In the genomic region with DNA sequence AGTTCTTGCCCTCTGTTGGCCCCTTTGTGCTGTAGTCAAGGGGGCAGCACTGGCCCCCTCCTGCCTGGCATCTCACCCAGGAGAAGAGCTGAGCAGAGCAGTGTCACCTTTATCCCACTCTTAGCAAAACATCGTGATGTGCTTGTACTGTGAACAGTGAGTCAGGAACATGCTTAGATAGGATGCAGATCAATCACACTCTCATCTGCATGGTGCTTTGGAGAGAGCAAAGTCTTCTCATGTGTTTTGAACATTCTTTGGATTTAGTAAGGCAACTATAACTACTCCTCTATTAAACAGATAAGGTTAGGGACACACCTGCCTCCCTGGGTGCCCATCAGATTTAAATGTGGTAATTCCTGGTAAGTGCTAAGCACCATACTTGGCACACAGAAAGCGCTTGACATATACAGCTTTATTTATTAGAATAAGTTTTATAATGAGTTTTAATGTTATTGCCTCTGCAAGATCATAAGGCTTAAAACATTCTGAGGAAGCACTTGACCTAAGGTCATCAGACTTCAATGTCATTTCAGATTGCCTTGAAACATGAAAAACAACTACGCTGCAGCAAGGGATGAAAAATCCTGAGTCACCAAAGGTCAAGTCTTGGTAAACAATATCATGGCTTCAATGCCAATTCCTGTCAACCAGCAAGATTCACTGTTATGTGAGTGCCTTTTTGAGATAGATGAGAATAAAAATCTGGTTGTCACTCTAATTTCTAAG, we compare ENCODE assay signal across 12 cellular contexts.
DNase-seq lines count a peak whose midpoint lies in the region; ATAC-seq and TF ChIP-seq lines count a peak whose summit lies in the region.
"Had no signal": no experiment of that assay in that cellular context is flagged by ENCODE, and none has a peak within 500 bp of the region (broad histone marks: within the 10 kb centered on the region; RNA-seq: fewer than 3 reads in every experiment).

No MANE protein-coding gene starts in this region.

- no peak overlapping the region for H3K27ac Mint-ChIP-seq in GM23338
- no peak overlapping the region for H3K27ac Mint-ChIP-seq in neural progenitor cell

- H3K36me3 ChIP-seq in ACC112 (ENCODE audit: insufficient read depth, low read length) (no peaks in the 10 kb centered on the region), GM23338 (ENCODE audit: insufficient read depth) (no peaks in the 10 kb centered on the region), body of pancreas (replicated peaks in 1 of 2; ENCODE audit: insufficient read depth in 1 of 2, low read depth in 2 of 2) (no peaks in the 10 kb centered on the region), mesodermal cell (ENCODE audit: control insufficient read depth, insufficient read depth, low read length) (no peaks in the 10 kb centered on the region), neural progenitor cell (no peaks in the 10 kb centered on the region)
- H3K36me3 ChIP-seq: MG63, neutrophil had no signal

- H3K36me3 Mint-ChIP-seq in GM23338 (ENCODE audit: low read depth): no peaks in the 10 kb centered on the region
- H3K36me3 Mint-ChIP-seq in neural progenitor cell: no peaks in the 10 kb centered on the region
- H3K36me3 Mint-ChIP-seq: CD4-positive, CD25-positive, alpha-beta regulatory T cell had no signal

- H3F3A ChIP-seq in GM23338 (replicated peaks; ENCODE audit: low read depth) (no peaks in the 10 kb centered on the region), neural progenitor cell (ENCODE audit: low read depth) (no peaks in the 10 kb centered on the region)

- H3K79me2 ChIP-seq in ACC112 (ENCODE audit: control insufficient read depth, insufficient read depth, low read length, unreplicated experiment) (no peaks in the 10 kb centered on the region), GM23338 (replicated peaks; ENCODE audit: insufficient read depth) (no peaks in the 10 kb centered on the region), neural progenitor cell (ENCODE audit: low read depth) (no peaks in the 10 kb centered on the region)

- H3K9me3 Mint-ChIP-seq in GM23338 (no peaks in the 10 kb centered on the region), neural progenitor cell (no peaks in the 10 kb centered on the region)

- H3K4me1 ChIP-seq in ACC112 (ENCODE audit: control insufficient read depth, insufficient read depth, low read length, unreplicated experiment): peaks cover 27% of the 10 kb centered on the region
- H3K4me1 ChIP-seq in GM23338 (ENCODE audit: insufficient read depth): no peaks in the 10 kb centered on the region
- H3K4me1 ChIP-seq in body of pancreas: peaks cover 37% of the 10 kb centered on the region
- H3K4me1 ChIP-seq in mesodermal cell (ENCODE audit: control insufficient read depth, insufficient read depth, low read length, poor library complexity, severe bottlenecking): no peaks in the 10 kb centered on the region
- no peaks in the 10 kb centered on the region for H3K4me1 ChIP-seq in neural progenitor cell

- no peaks in the 10 kb centered on the region for H3K9me2 ChIP-seq in GM23338 (ENCODE audit: insufficient read depth)

- H3K4me2 ChIP-seq in GM23338 (no peak overlapping the region), neural progenitor cell (no peak overlapping the region)

- TF ChIP-seq POLR2A in body of pancreas (IDR thresholded peaks at IDR 0.05): no peak

- H3K9me3 ChIP-seq in body of pancreas (no peaks in the 10 kb centered on the region), mesodermal cell (ENCODE audit: control insufficient read depth, low read length) (no peaks in the 10 kb centered on the region), neural progenitor cell (ENCODE audit: low read depth) (no peaks in the 10 kb centered on the region)
- H3K9me3 ChIP-seq: MG63, neutrophil had no signal

- no peak for ATAC-seq in GM23338
- peak; percentile 36 for ATAC-seq in body of pancreas
- no peak for ATAC-seq in HG03432 (IDR thresholded peaks at IDR 0.05; ENCODE audit: unreplicated experiment)

- no peaks in the 10 kb centered on the region for H3K27me3 Mint-ChIP-seq in GM23338 (ENCODE audit: insufficient read depth, low read depth, poor library complexity)
- H3K27me3 Mint-ChIP-seq in neural progenitor cell (ENCODE audit: insufficient read depth, low read depth): peaks cover 2% of the 10 kb centered on the region

- H3K27ac ChIP-seq in ACC112 (ENCODE audit: low read depth, low read length) (peak overlapping the region; percentile 22; the same call in 1 of the 2 replicates), GM23338 (ENCODE audit: low read depth) (no peak overlapping the region), body of pancreas (peak overlapping the region; percentile 41 to 84 (median 70)), mesodermal cell (ENCODE audit: low read depth, low read length, severe bottlenecking) (peak overlapping the region; percentile 16), neural progenitor cell (no peak overlapping the region)
- H3K27ac ChIP-seq: neutrophil had no signal

- intact Hi-C loops in body of pancreas (cut with DNase I): no loop called here

- no peak overlapping the region for H3K4me3 Mint-ChIP-seq in GM23338
- H3K4me3 Mint-ChIP-seq in neural progenitor cell: no peak overlapping the region

- H4K20me1 ChIP-seq in GM23338 (replicated peaks; ENCODE audit: insufficient read depth) (no peaks in the 10 kb centered on the region), neural progenitor cell (ENCODE audit: low read depth) (no peaks in the 10 kb centered on the region)

- TF ChIP-seq CTCF in GM23338 (conservative IDR thresholded peaks at IDR 0.05; ENCODE audit: low read depth in 2 of 2) (no peak), body of pancreas (IDR thresholded peaks at IDR 0.05) (no peak), neural progenitor cell (IDR thresholded peaks at IDR 0.05) (no peak)

- H3K4me3 ChIP-seq in ACC112 (ENCODE audit: low read depth, low read length): peak overlapping the region; percentile 73
- H3K4me3 ChIP-seq in GM23338: no peak overlapping the region
- H3K4me3 ChIP-seq in body of pancreas: no peak overlapping the region
- no peak overlapping the region for H3K4me3 ChIP-seq in mesodermal cell (ENCODE audit: extremely low read depth, insufficient read depth, low read length, poor library complexity, severe bottlenecking)
- H3K4me3 ChIP-seq in neural progenitor cell: no peak overlapping the region

- no peak overlapping the region for H2AFZ ChIP-seq in ACC112 (ENCODE audit: low read length, unreplicated experiment)
- H2AFZ ChIP-seq in GM23338: 0 out of 2 replicates have a peak overlapping the region, but pooled peaks have one; percentile 84
- no peak overlapping the region for H2AFZ ChIP-seq in neural progenitor cell (replicated peaks)

- H3K27me3 ChIP-seq in ACC112 (ENCODE audit: insufficient read depth, low read length) (no peaks in the 10 kb centered on the region), GM23338 (ENCODE audit: insufficient read depth) (no peaks in the 10 kb centered on the region), body of pancreas (no peaks in the 10 kb centered on the region), neural progenitor cell (no peaks in the 10 kb centered on the region)

- peaks cover 8% of the 10 kb centered on the region for H3K4me1 Mint-ChIP-seq in GM23338
- no peaks in the 10 kb centered on the region for H3K4me1 Mint-ChIP-seq in neural progenitor cell

- DNase-seq in GM23338 (ENCODE audit: low spot score) (no peak), body of pancreas (no peak), NCI-H187 (lab: John Stamatoyannopoulos, UW) (no peak), neural progenitor cell (ENCODE audit: low spot score) (no peak)
- DNase-seq in activated effector memory CD4-positive, alpha-beta T cell treated with anti-CD3 and anti-CD28 coated beads, Interleukin-2, amount 50 U/mL, for 16 hours: no peak
- DNase-seq: stimulated activated CD4-positive, alpha-beta T cell treated with anti-CD3 and anti-CD28 coated beads, Interleukin-4, amount 100 ng/mL, for 24 hours had no signal

- WGBS in body of pancreas, 2 donors: 45 to 47% methylated on average over 3 of the region's 3 CpGs
- 86 to 90% methylated on average over 1 of the region's 3 CpGs for WGBS in mesodermal cell (ENCODE audit: insufficient coverage in 2 of 2), 2 experiments

- no peak overlapping the region for H3K9ac ChIP-seq in neural progenitor cell

TF ChIP-seq in GM23338, 12 proteins besides CTCF, POLR2A, EP300 and RAD21 (continues in another document):
- TF ChIP-seq POLR2AphosphoS5 (IDR thresholded peaks at IDR 0.05; ENCODE audit: low read depth) (no peak), JUNB (IDR thresholded peaks at IDR 0.05; ENCODE audit: unreplicated experiment) (no peak)

Comparison
In these comparisons a context has a peak if more than half of its experiments do, and no peak if none do; other contexts are left out.
1. H3K27ac ChIP-seq: peak in ACC112 (single experiment), body of pancreas (4 of 4) and mesodermal cell (single experiment); none in GM23338 (single experiment) and neural progenitor cell (single experiment).